In genomic region chr3:38297947-38298711, GRCh38 we compare ENCODE assay signal across 9 cellular contexts. TPM values are rescaled to one million over a fixed set of nuclear protein-coding genes. Genes with fewer than 3 reads are reported as not detected.
DNase-seq lines count a peak whose midpoint lies in the region; ATAC-seq and TF ChIP-seq lines count a peak whose summit lies in the region.
"Had no signal": no experiment of that assay in that cellular context is flagged by ENCODE, and none has a peak within 500 bp of the region (broad histone marks: within the 10 kb centered on the region; RNA-seq: fewer than 3 reads in every experiment).

No MANE protein-coding gene starts in this region.

- WGBS in testis, 2 donors: 87 to 90% methylated on average over 5 of the region's 5 CpGs

- H3K27me3 ChIP-seq in GM06990 (replicated peaks; ENCODE audit: control insufficient read depth, insufficient read depth, low read length) (no peaks in the 10 kb centered on the region; the same call in 1 of the 2 replicates), testis (no peaks in the 10 kb centered on the region)

- no peaks in the 10 kb centered on the region for H3K4me1 ChIP-seq in testis

- TF ChIP-seq CTCF in GM06990 (IDR thresholded peaks at IDR 0.05; ENCODE audit: insufficient read depth, low read length, poor library complexity, severe bottlenecking): peak; percentile 36
- TF ChIP-seq CTCF in choroid plexus epithelial cell (conservative IDR thresholded peaks at IDR 0.05; ENCODE audit: low read depth, low read length): no peak
- no peak for TF ChIP-seq CTCF in testis (IDR thresholded peaks at IDR 0.05)

- DNase-seq in GM06990 (ENCODE audit: extremely low read depth, insufficient read length) (no peak), LoVo (ENCODE audit: low spot score) (peak; percentile 7), choroid plexus epithelial cell (ENCODE audit: low read depth) (peak; percentile 57), pons (ENCODE audit: low spot score) (peak; percentile 4), activated gamma-delta T cell treated with Interleukin-2 at 50 U/mL for 16 hours (no peak), testis (no peak)
- no peak for DNase-seq in stimulated activated CD4-positive, alpha-beta T cell treated with anti-CD3 and anti-CD28 coated beads, Interleukin-12 subunit alpha, Interleukin-12 subunit beta, amount 100 ng/mL, for 4 hours
- DNase-seq: Right ventricle myocardium superior had no signal

- H3K36me3 ChIP-seq in GM06990 (ENCODE audit: control insufficient read depth, insufficient read depth, low read length): no peaks in the 10 kb centered on the region
- no peaks in the 10 kb centered on the region for H3K36me3 ChIP-seq in testis (ENCODE audit: low read depth, missing control alignments)

- no peak overlapping the region for H3K4me3 ChIP-seq in GM06990 (replicated peaks; ENCODE audit: low read depth, low read length)
- H3K4me3 ChIP-seq in choroid plexus epithelial cell (ENCODE audit: low read depth, low read length): no peak overlapping the region
- H3K4me3 ChIP-seq in testis: no peak overlapping the region

- no peak for ATAC-seq in GM19324 (IDR thresholded peaks at IDR 0.05; ENCODE audit: low FRiP score, unreplicated experiment)

- intact Hi-C loops in testis (cut with DNase I; ENCODE audit: low total_unique reads): no loop called here

- H3K27ac ChIP-seq in testis: no peak overlapping the region

- TF ChIP-seq POLR2A in testis (IDR thresholded peaks at IDR 0.05): no peak

- H3K9me3 ChIP-seq in testis: no peaks in the 10 kb centered on the region

RNA-seq across cellular contexts. Expression of gene SLC22A14, which starts 16.0 kb away (rescaled TPM):
- 1 to 10 TPM; 2.7 to 9.4 TPM for total RNA-seq in testis
- polyA plus RNA-seq in testis (ENCODE audit: insufficient read depth, low read depth, low replicate concordance): 11.9 TPM
- total RNA-seq: Right ventricle myocardium superior had no signal

RNA-seq across cellular contexts. Expression of gene SLC22A13, which starts 32.5 kb away (rescaled TPM):
- total RNA-seq in testis: 1 to 10 TPM; 1.5 to 2.6 TPM
- 1.1 TPM for polyA plus RNA-seq in testis (ENCODE audit: insufficient read depth, low read depth, low replicate concordance)
- total RNA-seq: Right ventricle myocardium superior had no signal

RNA-seq across cellular contexts. Expression of gene XYLB, which starts 48.5 kb away (rescaled TPM):
- total RNA-seq in testis: 10 to 100 TPM in 1 of 2 donors, 1 to 10 TPM in 1; 5.9 to 12.4 TPM
- 1.7 TPM for polyA plus RNA-seq in testis (ENCODE audit: insufficient read depth, low read depth, low replicate concordance)

Comparison
In these comparisons a context has a peak if more than half of its experiments do, and no peak if none do; other contexts are left out.
1. DNase-seq: peak in LoVo (single experiment), choroid plexus epithelial cell (single experiment) and pons (single experiment); none in GM06990 (single experiment), stimulated activated CD4-positive, alpha-beta T cell treated with anti-CD3 and anti-CD28 coated beads, Interleukin-12 subunit alpha, Interleukin-12 subunit beta, amount 100 ng/mL, for 4 hours (single experiment), activated gamma-delta T cell treated with Interleukin-2 at 50 U/mL for 16 hours (single experiment) and testis (single experiment).